Comparison of ENCODE assay signal across 28 cellular contexts in the genomic region with DNA sequence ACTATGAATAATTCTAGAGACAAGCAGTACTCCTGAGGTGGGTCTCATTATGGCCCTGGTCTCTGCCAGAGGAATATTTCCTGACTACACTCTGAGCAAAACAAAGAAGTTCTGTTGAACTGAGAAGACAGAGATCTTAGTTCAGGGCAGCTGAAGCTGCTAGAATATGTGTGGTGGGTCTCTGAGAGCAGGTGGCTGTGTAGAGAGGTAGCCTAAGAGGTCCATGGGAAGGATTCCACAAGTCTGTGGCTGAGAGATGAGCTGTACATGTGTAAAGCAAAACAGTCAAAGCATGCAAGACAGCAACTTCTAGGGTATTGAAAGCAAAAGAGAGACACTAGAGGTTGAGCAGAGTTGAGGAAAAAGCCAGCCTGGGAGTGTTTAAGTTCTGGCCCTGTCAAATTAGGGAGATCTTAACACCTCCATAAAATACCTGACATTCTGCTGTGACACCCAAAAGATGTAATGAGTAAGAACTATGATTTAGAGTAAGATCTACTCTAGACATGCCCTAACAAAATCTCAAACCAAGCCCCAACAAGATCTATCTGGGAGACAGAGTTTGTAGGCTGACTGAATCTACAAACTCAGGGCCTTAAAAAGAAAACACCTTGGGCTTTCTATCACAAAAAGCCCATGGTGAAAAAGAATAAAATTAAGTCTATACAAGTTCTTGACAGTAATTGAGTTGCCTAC.
"Had no signal": no experiment of that assay in that cellular context is flagged by ENCODE, and none has a peak within 500 bp of the region (broad histone marks: within the 10 kb centered on the region; RNA-seq: fewer than 3 reads in every experiment).

No MANE protein-coding gene starts in this region.

- H3K27me3 Mint-ChIP-seq: activated naive CD8-positive, alpha-beta T cell treated with anti-CD3 and anti-CD28 coated beads, Interleukin-2, amount 50 U/mL, for 24 hours; natural killer cell treated with Interleukin-12 subunit alpha and Interleukin-12 subunit beta and Interleukin-15 and Interleukin-18, amount 100 ng/mL, for 72 hours; type B pancreatic cell had no signal

- H3K36me3 Mint-ChIP-seq: mesothelial cell of epicardium; natural killer cell treated with Interleukin-12 subunit alpha and Interleukin-12 subunit beta and Interleukin-15 and Interleukin-18, amount 100 ng/mL, for 72 hours; type B pancreatic cell had no signal

- H3K9me3 Mint-ChIP-seq: activated naive CD8-positive, alpha-beta T cell treated with anti-CD3 and anti-CD28 coated beads, Interleukin-2, amount 50 U/mL, for 24 hours; natural killer cell treated with Interleukin-12 subunit alpha and Interleukin-12 subunit beta and Interleukin-15 and Interleukin-18, amount 100 ng/mL, for 72 hours; type B pancreatic cell had no signal

- H3K4me3 ChIP-seq: body of pancreas, esophagus squamous epithelium, gastroesophageal sphincter, heart left ventricle, lower lobe of right lung, pancreas, psoas muscle, skin epidermis, thoracic aorta, vagina had no signal

- H3K4me3 Mint-ChIP-seq: activated naive CD8-positive, alpha-beta T cell treated with anti-CD3 and anti-CD28 coated beads, Interleukin-2, amount 50 U/mL, for 24 hours; mesothelial cell of epicardium; natural killer cell treated with Interleukin-12 subunit alpha and Interleukin-12 subunit beta and Interleukin-15 and Interleukin-18, amount 100 ng/mL, for 72 hours; type B pancreatic cell had no signal

- H3K27me3 ChIP-seq: body of pancreas, esophagus squamous epithelium, gastroesophageal sphincter, heart left ventricle, pancreas, vagina had no signal

- H3K27ac ChIP-seq: body of pancreas, esophagus squamous epithelium, gastroesophageal sphincter, heart left ventricle, lower lobe of right lung, pancreas, psoas muscle, thoracic aorta, vagina had no signal

- H3K4me1 ChIP-seq: body of pancreas, esophagus squamous epithelium, gastroesophageal sphincter, heart left ventricle, lower lobe of right lung, pancreas, psoas muscle, vagina had no signal

- DNase-seq: activated CD4-positive, alpha-beta T cell treated with anti-CD3 and anti-CD28 coated beads, Interleukin-2, amount 50 U/mL, for 48 hours; activated CD8-positive, alpha-beta memory T cell treated with anti-CD3 and anti-CD28 coated beads, Interleukin-2, amount 50 U/mL, for 48 hours; activated effector memory CD4-positive, alpha-beta T cell treated with anti-CD3 and anti-CD28 coated beads, Interleukin-2, amount 50 U/mL, for 16 hours; activated naive CD4-positive, alpha-beta T cell treated with anti-CD3 and anti-CD28 coated beads, Interleukin-2, amount 50 U/mL, for 16 hours; activated naive CD8-positive, alpha-beta T cell treated with anti-CD3 and anti-CD28 coated beads, Interleukin-2, amount 50 U/mL, for 24 hours; activated T-cell treated with anti-CD3 and anti-CD28 coated beads, Interleukin-2, amount 50 U/mL, for 48 hours; body of pancreas; central memory CD4-positive, alpha-beta T cell; dermis blood vessel endothelial cell; effector CD8-positive, alpha-beta T cell; esophagus squamous epithelium; heart left ventricle; kidney; lower lobe of right lung; pancreas; psoas muscle; right cardiac atrium; stimulated activated CD4-positive, alpha-beta T cell treated with anti-CD3 and anti-CD28 coated beads, Interleukin-15, amount 100 ng/mL, for 24 hours; stimulated activated naive CD4-positive, alpha-beta T cell treated with Interleukin-2 at 50 U/mL for 16 hours; T-helper 1 cell had no signal

- H3K27ac Mint-ChIP-seq: activated naive CD8-positive, alpha-beta T cell treated with anti-CD3 and anti-CD28 coated beads, Interleukin-2, amount 50 U/mL, for 24 hours; mesothelial cell of epicardium; natural killer cell treated with Interleukin-12 subunit alpha and Interleukin-12 subunit beta and Interleukin-15 and Interleukin-18, amount 100 ng/mL, for 72 hours; type B pancreatic cell had no signal

- ATAC-seq: activated naive CD8-positive, alpha-beta T cell treated with anti-CD3 and anti-CD28 coated beads, Interleukin-2, amount 50 U/mL, for 24 hours; body of pancreas; gastroesophageal sphincter; heart left ventricle; left lobe of liver; lower lobe of right lung; natural killer cell treated with Interleukin-12 subunit alpha and Interleukin-12 subunit beta and Interleukin-15 and Interleukin-18, amount 100 ng/mL, for 72 hours; pancreas; psoas muscle; right cardiac atrium had no signal

- H3K36me3 ChIP-seq: esophagus squamous epithelium, gastroesophageal sphincter, heart left ventricle, lower lobe of right lung, pancreas, thoracic aorta, vagina had no signal

- H3K4me1 Mint-ChIP-seq: activated naive CD8-positive, alpha-beta T cell treated with anti-CD3 and anti-CD28 coated beads, Interleukin-2, amount 50 U/mL, for 24 hours; mesothelial cell of epicardium had no signal
